In genomic region chr20:3686867-3687321, GRCh38 we compare ENCODE assay signal across 11 cellular contexts.
DNase-seq lines count a peak whose midpoint lies in the region; ATAC-seq lines count a peak whose summit lies in the region.
"Had no signal": no experiment of that assay in that cellular context is flagged by ENCODE, and none has a peak within 500 bp of the region (broad histone marks: within the 10 kb centered on the region; RNA-seq: fewer than 3 reads in every experiment).

No MANE protein-coding gene starts in this region.

- DNase-seq in SIG-M5 treated with dmso at 0.1 percent for 504 hours (lab: John Stamatoyannopoulos, UW; ENCODE audit: unreplicated experiment) (peak; percentile 10), SIG-M5 (lab: John Stamatoyannopoulos, UW) (no peak), epithelial cell of prostate (ENCODE audit: low read depth, low spot score) (peak; percentile 51), midbrain (lab: John Stamatoyannopoulos, UW) (peak; percentile 73), NOMO-1 treated with dmso at 0.1 percent for 144 hours (lab: John Stamatoyannopoulos, UW; ENCODE audit: unreplicated experiment) (no peak)
- DNase-seq in stimulated activated effector memory CD8-positive, alpha-beta T cell treated with anti-CD3 and anti-CD28 coated beads, Interleukin-12 subunit alpha, Interleukin-12 subunit beta, amount 100 ng/mL, for 72 hours (ENCODE audit: low spot score in 2 of 2): no peak
- DNase-seq: H9 had no signal

- no peaks in the 10 kb centered on the region for H3K4me1 Mint-ChIP-seq in stimulated activated effector memory CD8-positive, alpha-beta T cell treated with anti-CD3 and anti-CD28 coated beads, Interleukin-12 subunit alpha, Interleukin-12 subunit beta, amount 100 ng/mL, for 72 hours

- no peak overlapping the region for H3K4me3 Mint-ChIP-seq in stimulated activated effector memory CD8-positive, alpha-beta T cell treated with anti-CD3 and anti-CD28 coated beads, Interleukin-12 subunit alpha, Interleukin-12 subunit beta, amount 100 ng/mL, for 72 hours
- H3K4me3 Mint-ChIP-seq: CD14-positive monocyte, H9 had no signal

- ATAC-seq in stimulated activated effector memory CD8-positive, alpha-beta T cell treated with anti-CD3 and anti-CD28 coated beads, Interleukin-12 subunit alpha, Interleukin-12 subunit beta, amount 100 ng/mL, for 72 hours: no peak
- no peak for ATAC-seq in HG02852 (IDR thresholded peaks at IDR 0.05; ENCODE audit: unreplicated experiment)
- no peak for ATAC-seq in GM18873 (IDR thresholded peaks at IDR 0.05; ENCODE audit: low FRiP score, unreplicated experiment)

- no peaks in the 10 kb centered on the region for H3K9me3 Mint-ChIP-seq in stimulated activated effector memory CD8-positive, alpha-beta T cell treated with anti-CD3 and anti-CD28 coated beads, Interleukin-12 subunit alpha, Interleukin-12 subunit beta, amount 100 ng/mL, for 72 hours
- H3K9me3 Mint-ChIP-seq: H9 had no signal

- no peaks in the 10 kb centered on the region for H3K36me3 Mint-ChIP-seq in stimulated activated effector memory CD8-positive, alpha-beta T cell treated with anti-CD3 and anti-CD28 coated beads, Interleukin-12 subunit alpha, Interleukin-12 subunit beta, amount 100 ng/mL, for 72 hours
- H3K36me3 Mint-ChIP-seq: CD14-positive monocyte had no signal

- H3K27ac ChIP-seq in epithelial cell of prostate: no peak overlapping the region
- H3K27ac ChIP-seq: SJSA1 had no signal

- H3K27ac Mint-ChIP-seq in stimulated activated effector memory CD8-positive, alpha-beta T cell treated with anti-CD3 and anti-CD28 coated beads, Interleukin-12 subunit alpha, Interleukin-12 subunit beta, amount 100 ng/mL, for 72 hours: no peak overlapping the region
- H3K27ac Mint-ChIP-seq: H9 had no signal

Comparison
In these comparisons a context has a peak if more than half of its experiments do, and no peak if none do; other contexts are left out.
1. DNase-seq: peak in SIG-M5 treated with dmso at 0.1 percent for 504 hours (single experiment), epithelial cell of prostate (single experiment) and midbrain (single experiment); none in SIG-M5 (single experiment), stimulated activated effector memory CD8-positive, alpha-beta T cell treated with anti-CD3 and anti-CD28 coated beads, Interleukin-12 subunit alpha, Interleukin-12 subunit beta, amount 100 ng/mL, for 72 hours (0 of 2) and NOMO-1 treated with dmso at 0.1 percent for 144 hours (single experiment).